Comparison of ENCODE assay signal across 34 cellular contexts in genomic region chr7:112907658-112908057, GRCh38.
"Had no signal": no experiment of that assay in that cellular context is flagged by ENCODE, and none has a peak within 500 bp of the region (broad histone marks: within the 10 kb centered on the region; RNA-seq: fewer than 3 reads in every experiment).

No MANE protein-coding gene starts in this region.

- H3K27me3 ChIP-seq: brain microvascular endothelial cell, dorsolateral prefrontal cortex, esophagus muscularis mucosa, foreskin keratinocyte, gastrocnemius medialis, heart left ventricle had no signal

- ATAC-seq: activated CD4-positive, CD25-positive, alpha-beta regulatory T cell treated with anti-CD3 and anti-CD28 coated beads, Interleukin-2, amount 50 U/mL, for 24 hours; activated CD8-positive, alpha-beta T cell treated with anti-CD3 and anti-CD28 coated beads for 36 hours; activated T-cell treated with anti-CD3 and anti-CD28 coated beads, Interleukin-2, amount 50 U/mL, for 4 hours; activated T-helper 17 cell treated with anti-CD3 and anti-CD28 coated beads, Interleukin-2, amount 50 U/mL, for 72 hours; foreskin keratinocyte; gastrocnemius medialis; heart left ventricle; T-helper 17 cell had no signal

- DNase-seq: activated B cell treated with CpG ODN at 0.5 μM for 24 hours; activated CD4-positive, alpha-beta T cell treated with anti-CD3 and anti-CD28 coated beads for 48 hours; activated CD4-positive, alpha-beta T cell treated with anti-CD3 and anti-CD28 coated beads, Interleukin-2, amount 50 U/mL, for 1 hour; activated CD4-positive, alpha-beta T cell treated with anti-CD3 and anti-CD28 coated beads, Interleukin-2, amount 50 U/mL, for 48 hours; activated CD8-positive, alpha-beta memory T cell treated with anti-CD3 and anti-CD28 coated beads for 24 hours; activated CD8-positive, alpha-beta T cell treated with anti-CD3 and anti-CD28 coated beads for 36 hours; activated effector memory CD4-positive, alpha-beta T cell treated with Interleukin-2 at 50 U/mL for 16 hours; activated gamma-delta T cell treated with Interleukin-2 at 50 U/mL for 16 hours; activated naive CD4-positive, alpha-beta T cell treated with anti-CD3 and anti-CD28 coated beads, Interleukin-2, amount 50 U/mL, for 16 hours; activated naive CD4-positive, alpha-beta T cell treated with Interleukin-2 at 50 U/mL for 16 hours; activated T-cell treated with anti-CD3 and anti-CD28 coated beads, Interleukin-2, amount 50 U/mL, for 4 hours; amniotic stem cell; anterior cingulate cortex; brain microvascular endothelial cell; dorsolateral prefrontal cortex; effector memory CD4-positive, alpha-beta T cell; erythroblast; foreskin keratinocyte; gastrocnemius medialis; glutamatergic neuron; heart left ventricle; T-helper 17 cell; T1000; WERI-Rb-1 had no signal

- H3K4me1 ChIP-seq: esophagus muscularis mucosa, foreskin keratinocyte, gastrocnemius medialis, heart left ventricle had no signal

- H3K4me1 Mint-ChIP-seq: activated T-helper 17 cell treated with anti-CD3 and anti-CD28 coated beads, Interleukin-2, amount 50 U/mL, for 72 hours; T-helper 17 cell had no signal

- H3K4me3 ChIP-seq: coronary artery, dorsolateral prefrontal cortex, esophagus muscularis mucosa, gastrocnemius medialis, heart left ventricle had no signal

- H3K27ac ChIP-seq: brain microvascular endothelial cell, coronary artery, dorsolateral prefrontal cortex, esophagus muscularis mucosa, foreskin keratinocyte, gastrocnemius medialis, heart left ventricle, WERI-Rb-1 had no signal

- H3K4me3 Mint-ChIP-seq: activated B cell treated with CpG ODN at 0.5 μM for 24 hours; activated CD8-positive, alpha-beta T cell treated with anti-CD3 and anti-CD28 coated beads for 36 hours; activated naive CD8-positive, alpha-beta T cell; activated T-cell treated with anti-CD3 and anti-CD28 coated beads, Interleukin-2, amount 50 U/mL, for 4 hours; activated T-helper 17 cell treated with anti-CD3 and anti-CD28 coated beads, Interleukin-2, amount 50 U/mL, for 72 hours; central memory CD8-positive, alpha-beta T cell; dendritic cell treated with granulocyte-macrophage colony-stimulating factor and Interleukin-4, amounts not matched to agents 40 ng/mL and 50 ng/mL, for 4 days; T-helper 17 cell; T-helper 2 cell treated with Interferon-gamma antibody and Interleukin-4, amounts not matched to agents 5 μg/mL and 100 μg/mL, for 36 hours had no signal

- FAIRE-seq: astrocyte, bronchial epithelial cell had no signal

- H3K27me3 Mint-ChIP-seq: activated B cell treated with CpG ODN at 0.5 μM for 24 hours; activated CD8-positive, alpha-beta T cell treated with anti-CD3 and anti-CD28 coated beads for 36 hours; activated naive CD8-positive, alpha-beta T cell; activated T-helper 17 cell treated with anti-CD3 and anti-CD28 coated beads, Interleukin-2, amount 50 U/mL, for 72 hours; central memory CD8-positive, alpha-beta T cell; dendritic cell treated with granulocyte-macrophage colony-stimulating factor and Interleukin-4, amounts not matched to agents 40 ng/mL and 50 ng/mL, for 4 days; T-helper 17 cell had no signal

- H3K27ac Mint-ChIP-seq: activated B cell treated with CpG ODN at 0.5 μM for 24 hours; activated CD8-positive, alpha-beta T cell treated with anti-CD3 and anti-CD28 coated beads for 36 hours; activated naive CD8-positive, alpha-beta T cell; activated T-helper 17 cell treated with anti-CD3 and anti-CD28 coated beads, Interleukin-2, amount 50 U/mL, for 72 hours; dendritic cell treated with granulocyte-macrophage colony-stimulating factor and Interleukin-4, amounts not matched to agents 40 ng/mL and 50 ng/mL, for 4 days; T-helper 17 cell; T-helper 2 cell treated with Interferon-gamma antibody and Interleukin-4, amounts not matched to agents 5 μg/mL and 100 μg/mL, for 36 hours had no signal

- H3K9me3 ChIP-seq: gastrocnemius medialis had no signal
